In genomic region chr7:128860158-128861073, GRCh38 we compare ENCODE assay signal across 12 cellular contexts. TPM values are rescaled to one million over a fixed set of nuclear protein-coding genes. Genes with fewer than 3 reads are reported as not detected.
DNase-seq lines count a peak whose midpoint lies in the region; ATAC-seq, FAIRE-seq and TF ChIP-seq lines count a peak whose summit lies in the region.
"Had no signal": no experiment of that assay in that cellular context is flagged by ENCODE, and none has a peak within 500 bp of the region (broad histone marks: within the 10 kb centered on the region; RNA-seq: fewer than 3 reads in every experiment).

No MANE protein-coding gene starts in this region.

- H3K9me1 ChIP-seq in K562 (ENCODE audit: control insufficient read depth, insufficient read depth, low read length): no peaks in the 10 kb centered on the region

- no peaks in the 10 kb centered on the region; the same call in 1 of the 2 replicates for H4K20me1 ChIP-seq in K562 (replicated peaks; ENCODE audit: control insufficient read depth, insufficient read depth, low read length)

- TF ChIP-seq EP300 in K562 (IDR thresholded peaks at IDR 0.05; ENCODE audit: low read length) (peak; percentile 84), ovary (IDR thresholded peaks at IDR 0.05) (no peak)

- in situ Hi-C loops in K562 (cut with MboI): no loop called here

- 2% methylated on average over 10 of the region's 10 CpGs for WGBS in K562 (ENCODE audit: insufficient coverage, low coverage, missing lambda C conversion rate)
- whole genome bisulfite sequencing in ovary, 3 donors: 29 to 37% (median 32%) methylated on average over 10 of the region's 10 CpGs

- peaks cover 34% of the 10 kb centered on the region for H3K79me2 ChIP-seq in K562 (ENCODE audit: control insufficient read depth, insufficient read depth, low read length)

- H3K4me2 ChIP-seq in K562 (ENCODE audit: insufficient read depth, low read length): peak overlapping the region; percentile 78

- FAIRE-seq in K562 (lab: Jason Lieb, UNC): peak; percentile 96

- peak overlapping the region; percentile 76 for H2AFZ ChIP-seq in K562 (ENCODE audit: low read depth, low read length)

- peaks cover 28% of the 10 kb centered on the region for H3K36me3 ChIP-seq in BJ (ENCODE audit: control insufficient read depth, insufficient read depth, low read length)
- peaks cover 51% of the 10 kb centered on the region for H3K36me3 ChIP-seq in K562 (ENCODE audit: control insufficient read depth, insufficient read depth, low read length)
- H3K36me3 ChIP-seq in ovary: no peaks in the 10 kb centered on the region

- POLR2A ChIA-PET in BJ (lab: Charles Lee) (interaction anchor here (0.7 kb wide), 1 partner anchor 28 kb away, joined by 4 read pairs; no protein-coding TSS in a partner anchor), K562 (lab: Yijun Ruan, JAX) (interaction anchor here (0.6 to 7.1 kb wide), 12 partner anchors 9 to 363 kb away, joined by 3 to 47 read pairs (median 5); partner anchors contain the start of gene CALU)

- H3K9me3 ChIP-seq in K562 (replicated peaks; ENCODE audit: control insufficient read depth, insufficient read depth, low read depth, low read length) (no peaks in the 10 kb centered on the region), ovary (no peaks in the 10 kb centered on the region)

- TF ChIP-seq POLR2A in K562 (conservative IDR thresholded peaks at IDR 0.05): peak; percentile 72
- no peak for TF ChIP-seq POLR2A in ovary (IDR thresholded peaks at IDR 0.05)

- TF ChIP-seq CTCF in BJ (IDR thresholded peaks at IDR 0.05; ENCODE audit: insufficient read depth, low read depth, low read length) (peak; percentile 43), K562 (IDR thresholded peaks at IDR 0.05 in 2 of 3, conservative IDR thresholded peaks at IDR 0.05 in 1 of 3; ENCODE audit: insufficient read depth in 2 of 3, low read depth in 1 of 3, low read length in 3 of 3) (peak; percentile 60 to 70 (median 67)), ovary (IDR thresholded peaks at IDR 0.05) (no peak)

- H3K4me1 ChIP-seq in K562 (replicated peaks in 1 of 2; ENCODE audit: control insufficient read depth in 2 of 2, insufficient read depth in 2 of 2, low read length in 2 of 2): peaks cover 38 to 75% of the 10 kb centered on the region in 2 experiments
- H3K4me1 ChIP-seq in ovary (ENCODE audit: insufficient read depth): peaks cover 10% of the 10 kb centered on the region

- CTCF ChIA-PET in BJ (lab: Yijun Ruan, JAX): interaction anchor here (0.8 to 2.0 kb wide), 4 partner anchors 18 to 23 kb away, joined by 3 to 14 read pairs (median 7); no protein-coding TSS in a partner anchor
- CTCF ChIA-PET in K562 (lab: Yijun Ruan, JAX; ENCODE audit: low intra/inter-chr PET ratio): interaction anchor here (1.1 kb wide), 1 partner anchor 20 kb away, joined by 5 read pairs; no protein-coding TSS in a partner anchor

- intact Hi-C loops in K562 (cut with micrococcal nuclease) (loop anchor here (1.0 to 5.0 kb wide), 5 partner anchors 20 to 383 kb away; partner anchors contain the start of gene METTL2B), ovary (cut with DNase I) (loop anchor here in 1 of 4 donors (5.0 kb wide), 1 partner anchor 123 kb away; the partner anchor contains the start of gene CALU)

- TF ChIP-seq RAD21 in K562 (CRISPR knock-in tag; conservative IDR thresholded peaks at IDR 0.05 in 1 of 2, IDR thresholded peaks at IDR 0.05 in 1 of 2): peak in 1 of 2 experiments; percentile 45; a peak in 2 of 4 replicates

- peak; percentile 70 for ATAC-seq in K562
- ATAC-seq in HG02798 (IDR thresholded peaks at IDR 0.05; ENCODE audit: poor library complexity, unreplicated experiment): no peak
- ATAC-seq: activated naive CD4-positive, alpha-beta T cell treated with anti-CD3 and anti-CD28 coated beads, Interleukin-2, amount 50 U/mL, for 72 hours; naive thymus-derived CD8-positive, alpha-beta T cell had no signal

- BruUV-seq in K562 (replicated peaks; lab: Mats Ljungman, UMichigan): no TSS peak

- DNase-seq in BJ (ENCODE audit: low read depth) (no peak), HT1080 (ENCODE audit: low read depth) (peak; percentile 20), K562 (ENCODE audit: extremely low read depth in 1 of 4, low spot score in 3 of 4) (peak; percentile 91 to 99 (median 94)), left kidney (ENCODE audit: low read depth, low spot score) (peak; percentile 66), HPDE6-E6E7 (ENCODE audit: extremely low spot score) (no peak), ovary (no peak), hypothalamus (lab: John Stamatoyannopoulos, UW) (no peak)
- DNase-seq: naive thymus-derived CD8-positive, alpha-beta T cell; SIG-M5; stimulated activated naive CD4-positive, alpha-beta T cell treated with Interleukin-2 at 50 U/mL for 16 hours had no signal

- peak overlapping the region; percentile 84 for H3K27ac ChIP-seq in K562 (ENCODE audit: extremely low read depth, low read depth, low read length)
- peak overlapping the region in 1 of 2 donors; percentile 20 for H3K27ac ChIP-seq in ovary

- no peaks in the 10 kb centered on the region for H3K27me3 ChIP-seq in BJ (ENCODE audit: control insufficient read depth, insufficient read depth, low read length)
- H3K27me3 ChIP-seq in K562 (ENCODE audit: control insufficient read depth in 2 of 2, insufficient read depth in 2 of 2, low read length in 2 of 2): no peaks in the 10 kb centered on the region
- H3K27me3 ChIP-seq in ovary: no peaks in the 10 kb centered on the region

- H3K9ac ChIP-seq in K562 (ENCODE audit: insufficient read depth in 1 of 2, low read depth in 2 of 2, low read length in 2 of 2): peak overlapping the region; percentile 57 to 86; a peak in 3 of 4 replicates

- H3K4me3 ChIP-seq in BJ (ENCODE audit: low read depth, low read length) (no peak overlapping the region), K562 (no peak overlapping the region; the same call in 1 of the 2 replicates), ovary (no peak overlapping the region)

RNA-seq across cellular contexts. Expression of gene ATP6V1F, which starts 2.2 kb away (rescaled TPM):
- 192 and 198 TPM in 2 replicates for polyA plus RNA-seq in BJ (2011; rRNA removed)
- 38.3 and 44.2 TPM in 2 replicates for polyA minus RNA-seq in BJ (2011; rRNA and poly(A)+ RNA removed)
- 114 and 126 TPM in 2 replicates for total RNA-seq in HT1080 (2014; rRNA removed; shearing (Covaris generic))
- 102 and 111 TPM in 2 replicates for polyA plus RNA-seq in HT1080 (2015; cell fraction: cytosol; rRNA removed)
- 28.0 and 33.8 TPM in 2 replicates for polyA plus RNA-seq in HT1080 (2015; cell fraction: nucleus; rRNA removed)
- total RNA-seq in K562 (2011; cell fraction: chromatin; rRNA removed; ENCODE audit: low replicate concordance): 21.6 and 54.5 TPM in 2 replicates
- 72.7 and 74.7 TPM in 2 replicates for total RNA-seq in K562 (2011; cell fraction: nucleolus; rRNA removed)
- total RNA-seq in K562 (2011; cell fraction: nucleoplasm; rRNA removed): 70.9 and 89.2 TPM in 2 replicates
- 265 and 341 TPM in 2 replicates for total RNA-seq in K562 (2014; rRNA removed)
- total RNA-seq in K562 (2014; rRNA removed; fragmentation: Illumina TruSeq; extraction: Trizol): 174 and 206 TPM in 2 replicates
- total RNA-seq in K562 (2015; rRNA removed; fragmentation: Illumina TruSeq; extraction: Trizol): 332 and 336 TPM in 2 replicates
- total RNA-seq in K562 (2021): 378 and 393 TPM in 2 replicates
- 507 and 542 TPM in 2 replicates for polyA plus RNA-seq in K562 (2011; rRNA removed)
- 869 and 1,641 TPM in 2 replicates for polyA plus RNA-seq in K562 (2011; cell fraction: cytosol; rRNA removed)
- 256 and 267 TPM in 2 replicates for polyA plus RNA-seq in K562 (2011; cell fraction: nucleus; rRNA removed)
- polyA plus RNA-seq in K562 (2012): 454 and 820 TPM in 2 replicates
- polyA plus RNA-seq in K562 (2014; fragmentation: Illumina TruSeq; extraction: Trizol): 604 and 714 TPM in 2 replicates
- 1,000 to 10,000 TPM in 1 of 2 experiments, 100 to 1,000 TPM in 1; 733 to 1,123 TPM for polyA plus RNA-seq in K562 (2014; fragmentation: Nextera tagmentation; extraction: Ambion mirVana)
- polyA plus RNA-seq in K562 (2014; rRNA removed): 568 and 645 TPM in 2 replicates
- 83.2 and 101 TPM in 2 replicates for polyA minus RNA-seq in K562 (2011; rRNA and poly(A)+ RNA removed)
- 93.9 and 97.2 TPM in 2 replicates for polyA minus RNA-seq in K562 (2011; cell fraction: cytosol; rRNA and poly(A)+ RNA removed)
- polyA minus RNA-seq in K562 (2011; cell fraction: nucleus; rRNA and poly(A)+ RNA removed): 35.3 and 68.5 TPM in 2 replicates
- 100 to 1,000 TPM in 1 of 7 donors, 10 to 100 TPM in 6; 57.3 to 108 (median 85.0) TPM for total RNA-seq in ovary
- polyA plus RNA-seq in ovary: 100 to 1,000 TPM in 1 of 2 donors, 10 to 100 TPM in 1; 98.2 to 128 TPM

RNA-seq across cellular contexts. Expression of gene FLNC, which starts 30.2 kb away (rescaled TPM):
- 24.6 and 58.6 TPM in 2 replicates for polyA plus RNA-seq in BJ (2011; rRNA removed)
- 174 and 276 TPM in 2 replicates for polyA minus RNA-seq in BJ (2011; rRNA and poly(A)+ RNA removed)
- total RNA-seq in HT1080 (2014; rRNA removed; shearing (Covaris generic)): 38.2 and 38.6 TPM in 2 replicates
- polyA plus RNA-seq in HT1080 (2015; cell fraction: cytosol; rRNA removed): 6.4 and 6.6 TPM in 2 replicates
- 59.0 and 60.8 TPM in 2 replicates for polyA plus RNA-seq in HT1080 (2015; cell fraction: nucleus; rRNA removed)
- total RNA-seq in K562 (2011; cell fraction: chromatin; rRNA removed; ENCODE audit: low replicate concordance): 62.5 and 206 TPM in 2 replicates
- 132 and 134 TPM in 2 replicates for total RNA-seq in K562 (2011; cell fraction: nucleolus; rRNA removed)
- total RNA-seq in K562 (2011; cell fraction: nucleoplasm; rRNA removed): 72.1 and 81.0 TPM in 2 replicates
- total RNA-seq in K562 (2014; rRNA removed): 60.7 and 94.5 TPM in 2 replicates
- 11.4 and 18.2 TPM in 2 replicates for total RNA-seq in K562 (2014; rRNA removed; fragmentation: Illumina TruSeq; extraction: Trizol)
- 28.8 and 33.3 TPM in 2 replicates for total RNA-seq in K562 (2015; rRNA removed; fragmentation: Illumina TruSeq; extraction: Trizol)
- 148 and 155 TPM in 2 replicates for total RNA-seq in K562 (2021)
- polyA plus RNA-seq in K562 (2011; rRNA removed): 10.3 and 11.4 TPM in 2 replicates
- polyA plus RNA-seq in K562 (2011; cell fraction: cytosol; rRNA removed): 11.4 and 26.8 TPM in 2 replicates
- polyA plus RNA-seq in K562 (2011; cell fraction: nucleus; rRNA removed): 58.5 and 126 TPM in 2 replicates
- 66.6 and 106 TPM in 2 replicates for polyA plus RNA-seq in K562 (2012)
- polyA plus RNA-seq in K562 (2014; fragmentation: Illumina TruSeq; extraction: Trizol): 32.8 and 55.3 TPM in 2 replicates
- polyA plus RNA-seq in K562 (2014; fragmentation: Nextera tagmentation; extraction: Ambion mirVana): 1 to 10 TPM in 1 of 2 experiments, under 1 TPM in 1; 0.90 to 1.1 TPM
- polyA plus RNA-seq in K562 (2014; rRNA removed): 29.0 and 34.7 TPM in 2 replicates
- 15.1 and 41.9 TPM in 2 replicates for polyA minus RNA-seq in K562 (2011; rRNA and poly(A)+ RNA removed)
- 127 and 146 TPM in 2 replicates for polyA minus RNA-seq in K562 (2011; cell fraction: cytosol; rRNA and poly(A)+ RNA removed)
- polyA minus RNA-seq in K562 (2011; cell fraction: nucleus; rRNA and poly(A)+ RNA removed): 53.1 and 53.6 TPM in 2 replicates
- 10 to 100 TPM in 6 of 7 donors, 1 to 10 TPM in 1; 8.0 to 51.2 (median 17.3) TPM for total RNA-seq in ovary
- polyA plus RNA-seq in ovary: 1 to 10 TPM; 6.5 to 6.8 TPM
- total RNA-seq: naive thymus-derived CD8-positive, alpha-beta T cell had no signal

RNA-seq across cellular contexts. Expression of gene KCP, which starts 50.1 kb away (rescaled TPM):
- polyA plus RNA-seq in BJ (2011; rRNA removed) (0.02 TPM in 1 of 2 replicates, not detected in the other), K562 (2011; rRNA removed) (0.07 and 0.09 TPM in 2 replicates), K562 (2014; fragmentation: Illumina TruSeq; extraction: Trizol) (not detected in 2 replicates), K562 (2014; fragmentation: Nextera tagmentation; extraction: Ambion mirVana) (under 1 TPM; 0.06 to 0.17 TPM), K562 (2014; rRNA removed) (0.09 and 0.15 TPM in 2 replicates), ovary (under 1 TPM in 1 of 2 donors, not detected in 1; 0.05 TPM)
- not detected in 2 replicates for polyA minus RNA-seq in BJ (2011; rRNA and poly(A)+ RNA removed)
- 0.35 and 1.4 TPM in 2 replicates for total RNA-seq in HT1080 (2014; rRNA removed; shearing (Covaris generic))
- 0.09 and 0.18 TPM in 2 replicates for polyA plus RNA-seq in HT1080 (2015; cell fraction: cytosol; rRNA removed)
- 1.1 and 2.7 TPM in 2 replicates for polyA plus RNA-seq in HT1080 (2015; cell fraction: nucleus; rRNA removed)
- 0.19 and 2.1 TPM in 2 replicates for total RNA-seq in K562 (2011; cell fraction: chromatin; rRNA removed; ENCODE audit: low replicate concordance)
- 0.79 and 1.3 TPM in 2 replicates for total RNA-seq in K562 (2011; cell fraction: nucleolus; rRNA removed)
- 0.73 and 0.84 TPM in 2 replicates for total RNA-seq in K562 (2011; cell fraction: nucleoplasm; rRNA removed)
- total RNA-seq in K562 (2014; rRNA removed) (0.09 TPM in 1 of 2 replicates, not detected in the other), K562 (2014; rRNA removed; fragmentation: Illumina TruSeq; extraction: Trizol) (not detected in 2 replicates), K562 (2015; rRNA removed; fragmentation: Illumina TruSeq; extraction: Trizol) (0.15 TPM in 1 of 2 replicates, not detected in the other), K562 (2021) (0.16 TPM in 1 of 2 replicates, not detected in the other), ovary (1 to 10 TPM in 1 of 7 donors, under 1 TPM in 3, not detected in 3; 0.15 to 1.8 (median 0.21) TPM)
- 0.15 TPM in 1 of 2 replicates, not detected in the other for polyA plus RNA-seq in K562 (2011; cell fraction: cytosol; rRNA removed)
- polyA plus RNA-seq in K562 (2011; cell fraction: nucleus; rRNA removed): 0.86 and 1.5 TPM in 2 replicates
- polyA plus RNA-seq in K562 (2012): 0.34 and 3.9 TPM in 2 replicates
- 0.11 TPM in 1 of 2 replicates, not detected in the other for polyA minus RNA-seq in K562 (2011; rRNA and poly(A)+ RNA removed)
- not detected in 2 replicates for polyA minus RNA-seq in K562 (2011; cell fraction: cytosol; rRNA and poly(A)+ RNA removed)
- polyA minus RNA-seq in K562 (2011; cell fraction: nucleus; rRNA and poly(A)+ RNA removed): 0.54 and 0.67 TPM in 2 replicates
- polyA plus RNA-seq: naive thymus-derived CD8-positive, alpha-beta T cell had no signal

Comparison
In these comparisons a context has a peak if more than half of its experiments do, and no peak if none do; other contexts are left out.
1. DNase-seq: peak in HT1080 (single experiment), K562 (4 of 4) and left kidney (single experiment); none in BJ (single experiment), HPDE6-E6E7 (single experiment), ovary (0 of 5) and hypothalamus (0 of 51).
2. CTCF ChIP-seq: peak in BJ (single experiment) and K562 (3 of 3); none in ovary (0 of 3).